22 cellular contexts compared by ENCODE assay signal in genomic region chr1:30038134-30039025, GRCh38.
"Had no signal": no experiment of that assay in that cellular context is flagged by ENCODE, and none has a peak within 500 bp of the region (broad histone marks: within the 10 kb centered on the region; RNA-seq: fewer than 3 reads in every experiment).

No MANE protein-coding gene starts in this region.

- H3K9me3 Mint-ChIP-seq: activated CD4-positive, alpha-beta T cell treated with anti-CD3 and anti-CD28 coated beads, Interleukin-2, amount 10 ng/mL, durations not matched to agents 7 days and 5 days; type B pancreatic cell had no signal

- DNase-seq: activated CD4-positive, alpha-beta T cell treated with anti-CD3 and anti-CD28 coated beads, Interleukin-2, amount 10 ng/mL, durations not matched to agents 7 days and 5 days; activated CD4-positive, CD25-positive, alpha-beta regulatory T cell treated with anti-CD3 and anti-CD28 coated beads, Interleukin-2, amount 50 U/mL, for 72 hours; activated naive CD4-positive, alpha-beta T cell treated with Interleukin-2 at 50 U/mL for 16 hours; activated naive CD8-positive, alpha-beta T cell treated with anti-CD3 and anti-CD28 coated beads, Interleukin-2, amount 10 ng/mL, durations not matched to agents 7 days and 5 days; activated T-cell treated with anti-CD3 and anti-CD28 coated beads, Interleukin-2, amount 50 U/mL, for 48 hours; amygdala; cerebellar nuclear complex; cortex of kidney; effector CD4-positive, alpha-beta T cell; erythroblast; foreskin keratinocyte; kidney glomerular epithelial cell; left lung; mammary epithelial cell; midbrain; occipital lobe; stimulated activated CD4-positive, alpha-beta T cell treated with anti-CD3 and anti-CD28 coated beads, Interleukin-4, amount 100 ng/mL, for 24 hours; stimulated activated naive CD4-positive, alpha-beta T cell treated with Interleukin-2 at 50 U/mL for 16 hours; T-helper 1 cell; WERI-Rb-1 had no signal

- H3K4me3 ChIP-seq: left lung, thoracic aorta had no signal

- ATAC-seq: foreskin keratinocyte, left lung had no signal

- H3K4me1 ChIP-seq: foreskin keratinocyte, left lung had no signal

- H3K27ac ChIP-seq: foreskin keratinocyte, left lung, thoracic aorta, WERI-Rb-1 had no signal

- H3K4me1 Mint-ChIP-seq: activated CD4-positive, alpha-beta T cell treated with anti-CD3 and anti-CD28 coated beads, Interleukin-2, amount 10 ng/mL, durations not matched to agents 7 days and 5 days; activated naive CD8-positive, alpha-beta T cell treated with anti-CD3 and anti-CD28 coated beads, Interleukin-2, amount 10 ng/mL, durations not matched to agents 7 days and 5 days had no signal

- H3K27me3 Mint-ChIP-seq: activated CD4-positive, alpha-beta T cell treated with anti-CD3 and anti-CD28 coated beads, Interleukin-2, amount 10 ng/mL, durations not matched to agents 7 days and 5 days; activated naive CD8-positive, alpha-beta T cell treated with anti-CD3 and anti-CD28 coated beads, Interleukin-2, amount 10 ng/mL, durations not matched to agents 7 days and 5 days; type B pancreatic cell had no signal

- H3K36me3 ChIP-seq: left lung, thoracic aorta, WERI-Rb-1 had no signal

- H3K9me3 ChIP-seq: thoracic aorta had no signal

- H3K27ac Mint-ChIP-seq: activated CD4-positive, alpha-beta T cell treated with anti-CD3 and anti-CD28 coated beads, Interleukin-2, amount 10 ng/mL, durations not matched to agents 7 days and 5 days; activated naive CD8-positive, alpha-beta T cell treated with anti-CD3 and anti-CD28 coated beads, Interleukin-2, amount 10 ng/mL, durations not matched to agents 7 days and 5 days; type B pancreatic cell had no signal

- H3K4me3 Mint-ChIP-seq: activated CD4-positive, alpha-beta T cell treated with anti-CD3 and anti-CD28 coated beads, Interleukin-2, amount 10 ng/mL, durations not matched to agents 7 days and 5 days; activated naive CD8-positive, alpha-beta T cell treated with anti-CD3 and anti-CD28 coated beads, Interleukin-2, amount 10 ng/mL, durations not matched to agents 7 days and 5 days; type B pancreatic cell had no signal

- H3K36me3 Mint-ChIP-seq: activated naive CD8-positive, alpha-beta T cell treated with anti-CD3 and anti-CD28 coated beads, Interleukin-2, amount 10 ng/mL, durations not matched to agents 7 days and 5 days; type B pancreatic cell had no signal
